In the genomic region with DNA sequence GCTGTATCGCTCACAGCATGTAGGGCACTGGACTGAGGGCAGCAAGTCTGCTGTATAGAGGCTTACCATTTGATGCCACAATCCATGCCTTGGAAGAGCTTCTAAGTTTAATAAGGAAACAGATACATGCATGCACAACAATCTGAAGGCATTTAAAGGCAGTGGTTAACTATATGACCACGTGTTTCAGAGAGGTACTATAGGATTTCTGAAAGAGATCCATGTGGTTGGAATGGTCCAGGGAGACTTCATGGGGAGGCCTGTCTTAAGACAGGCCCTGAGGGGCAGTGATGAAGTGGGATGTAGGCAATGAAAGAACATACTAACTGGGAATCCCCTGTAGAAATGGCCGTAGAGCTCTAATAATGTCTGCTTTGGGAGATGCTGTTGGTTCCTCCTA, we compare ENCODE assay signal across 25 cellular contexts.
"Had no signal": no experiment of that assay in that cellular context is flagged by ENCODE, and none has a peak within 500 bp of the region (broad histone marks: within the 10 kb centered on the region; RNA-seq: fewer than 3 reads in every experiment).

No MANE protein-coding gene starts in this region.

- DNase-seq: activated CD4-positive, alpha-beta T cell treated with anti-CD3 and anti-CD28 coated beads for 36 hours; activated CD4-positive, alpha-beta T cell treated with anti-CD3 and anti-CD28 coated beads, Interleukin-2, amount 50 U/mL, for 1 hour; activated CD4-positive, alpha-beta T cell treated with anti-CD3 and anti-CD28 coated beads, Interleukin-2, amount 50 U/mL, for 48 hours; activated CD4-positive, CD25-positive, alpha-beta regulatory T cell; activated CD4-positive, CD25-positive, alpha-beta regulatory T cell treated with anti-CD3 and anti-CD28 coated beads, Interleukin-2, amount 50 U/mL, for 72 hours; activated CD8-positive, alpha-beta memory T cell treated with anti-CD3 and anti-CD28 coated beads for 24 hours; activated CD8-positive, alpha-beta T cell treated with anti-CD3 and anti-CD28 coated beads for 36 hours; activated effector memory CD4-positive, alpha-beta T cell treated with Interleukin-2 at 50 U/mL for 16 hours; activated gamma-delta T cell treated with Interleukin-2 at 50 U/mL for 16 hours; activated naive CD4-positive, alpha-beta T cell treated with anti-CD3 and anti-CD28 coated beads, Interleukin-2, amount 50 U/mL, for 16 hours; activated naive CD4-positive, alpha-beta T cell treated with Interleukin-2 at 50 U/mL for 16 hours; activated T-cell treated with anti-CD3 and anti-CD28 coated beads, Interleukin-2, amount 50 U/mL, for 4 hours; amniotic stem cell; anterior cingulate cortex; caudate nucleus; cortex of kidney; dermis blood vessel endothelial cell; effector CD4-positive, alpha-beta T cell; effector memory CD8-positive, alpha-beta T cell; gastrocnemius medialis; T-helper 1 cell; T-helper 17 cell had no signal

- H3K4me3 ChIP-seq: esophagus muscularis mucosa, gastrocnemius medialis had no signal

- H3K27ac ChIP-seq: esophagus muscularis mucosa, foreskin keratinocyte, gastrocnemius medialis had no signal

- H3K36me3 ChIP-seq: esophagus muscularis mucosa, gastrocnemius medialis had no signal

- ATAC-seq: activated CD4-positive, alpha-beta T cell treated with anti-CD3 and anti-CD28 coated beads for 36 hours; activated CD8-positive, alpha-beta T cell treated with anti-CD3 and anti-CD28 coated beads for 36 hours; activated T-cell treated with anti-CD3 and anti-CD28 coated beads, Interleukin-2, amount 50 U/mL, for 4 hours; activated T-helper 17 cell treated with anti-CD3 and anti-CD28 coated beads, Interleukin-2, amount 50 U/mL, for 72 hours; effector memory CD8-positive, alpha-beta T cell; gastrocnemius medialis; T-helper 17 cell had no signal

- H3K9me3 ChIP-seq: gastrocnemius medialis had no signal

- H3K4me1 ChIP-seq: esophagus muscularis mucosa, foreskin keratinocyte had no signal

- H3K27me3 ChIP-seq: esophagus muscularis mucosa, gastrocnemius medialis had no signal
